6 cellular contexts compared by ENCODE assay signal in genomic region chr6:32189082-32189741, GRCh38. TPM values are rescaled to one million over a fixed set of nuclear protein-coding genes. Genes with fewer than 3 reads are reported as not detected.
A peak's percentile ranks its signal among the peaks of the same experiment; 100 is the strongest.
DNase-seq lines count a peak whose midpoint lies in the region; ATAC-seq, FAIRE-seq and TF ChIP-seq lines count a peak whose summit lies in the region.

No MANE protein-coding gene starts in this region.

- H4K20me1 ChIP-seq in MM.1S (ENCODE audit: insufficient read depth, low read length), result no peaks in the 10 kb centered on the region

- no peak overlapping the region for H2AFZ ChIP-seq in MM.1S (ENCODE audit: low read length)

- no peaks in the 10 kb centered on the region for H3K9me2 ChIP-seq in MM.1S (replicated peaks; ENCODE audit: insufficient read depth, low read length)

- H3K9ac ChIP-seq in MM.1S (ENCODE audit: low read length), result peak overlapping the region; percentile 76

- no peak for FAIRE-seq in GM12891 (lab: Jason Lieb, UNC)

- peaks cover 32% of the 10 kb centered on the region for H3K79me2 ChIP-seq in MM.1S (ENCODE audit: low read length)

- peak overlapping the region; percentile 97 for H3K4me2 ChIP-seq in MM.1S (ENCODE audit: low read depth, low read length)

- no peak for ATAC-seq in omental fat pad (ENCODE audit: low FRiP score)

- H3K4me1 Mint-ChIP-seq in endothelial cell (ENCODE audit: unreplicated experiment), result peaks cover 68% of the 10 kb centered on the region

- H3K36me3 ChIP-seq in MM.1S (replicated peaks; ENCODE audit: insufficient read depth, low read length), result no peaks in the 10 kb centered on the region

- peaks cover 12% of the 10 kb centered on the region; the same call in 1 of the 2 replicates for H3F3A ChIP-seq in MM.1S (ENCODE audit: insufficient read depth, low read length)

- no peaks in the 10 kb centered on the region for H3K27me3 ChIP-seq in MM.1S (replicated peaks; ENCODE audit: insufficient read depth, low read length)

- TF ChIP-seq POLR2A in GM12891 (IDR thresholded peaks at IDR 0.05; ENCODE audit: low read depth, low read length), result no peak

- peak overlapping the region; percentile 58 for H3K4me3 ChIP-seq in MM.1S (ENCODE audit: low read length)
- H3K4me3 ChIP-seq in skeletal muscle cell (ENCODE audit: low read depth, low read length), result peak overlapping the region; percentile 78

- H3K27me3 Mint-ChIP-seq in endothelial cell (ENCODE audit: unreplicated experiment), result peaks cover 16% of the 10 kb centered on the region

- peaks cover 27% of the 10 kb centered on the region for H3K36me3 Mint-ChIP-seq in endothelial cell (ENCODE audit: low read depth, unreplicated experiment)

- no peak for DNase-seq in MM.1S
- DNase-seq in endothelial cell (ENCODE audit: low spot score), result no peak
- DNase-seq in skeletal muscle cell (ENCODE audit: low read depth), result no peak
- DNase-seq in NOMO-1 treated with dmso at 0.1 percent for 144 hours (lab: John Stamatoyannopoulos, UW; ENCODE audit: unreplicated experiment), result no peak
- DNase-seq in GM12891 (ENCODE audit: insufficient read length, low spot score), result no peak
- DNase-seq in omental fat pad (ENCODE audit: low spot score), result no peak

- no peak overlapping the region for H3K27ac ChIP-seq in MM.1S (ENCODE audit: low read length)

- H3K4me3 Mint-ChIP-seq in endothelial cell (ENCODE audit: unreplicated experiment), result peak overlapping the region; percentile 100

- TF ChIP-seq CTCF in MM.1S (IDR thresholded peaks at IDR 0.05; ENCODE audit: low read length) (no peak), endothelial cell (IDR thresholded peaks at IDR 0.05; ENCODE audit: unreplicated experiment) (no peak), omental fat pad (IDR thresholded peaks at IDR 0.05) (no peak)

- peak overlapping the region; percentile 96 for H3K27ac Mint-ChIP-seq in endothelial cell (ENCODE audit: unreplicated experiment)

- peaks cover 22% of the 10 kb centered on the region for H3K4me1 ChIP-seq in MM.1S (ENCODE audit: low read length)

- H3K9me3 ChIP-seq in MM.1S (replicated peaks; ENCODE audit: insufficient read depth, low read length), result no peaks in the 10 kb centered on the region

- no peaks in the 10 kb centered on the region for H3K9me3 Mint-ChIP-seq in endothelial cell (ENCODE audit: unreplicated experiment)

TF ChIP-seq in GM12891, 5 proteins besides CTCF, POLR2A, EP300 and RAD21:
- no peak for TF ChIP-seq SPI1 (IDR thresholded peaks at IDR 0.05; ENCODE audit: low read depth, low read length)
- no peak for TF ChIP-seq PAX5 (IDR thresholded peaks at IDR 0.05; ENCODE audit: insufficient read depth, low read length, severe bottlenecking)
- no peak for TF ChIP-seq POLR2AphosphoS5 (IDR thresholded peaks at IDR 0.05; ENCODE audit: low read depth, low read length)
- TF ChIP-seq POU2F2 (IDR thresholded peaks at IDR 0.05; ENCODE audit: low read depth, low read length), result no peak
- no peak for TF ChIP-seq TAF1 (IDR thresholded peaks at IDR 0.05; ENCODE audit: low read depth, low read length)
TF ChIP-seq in GM12891: peak in this region for 0.

RNA-seq across cellular contexts. Expression of gene PBX2, which starts 0.8 kb away (rescaled TPM):
- total RNA-seq in endothelial cell (ENCODE audit: unreplicated experiment), result 308 TPM
- 53.1 TPM for polyA plus RNA-seq in GM12891 (2012; ENCODE audit: low read depth, missing spikeins)
- total RNA-seq in omental fat pad, result 10 to 100 TPM; 27.7 to 65.3 (median 34.6) TPM

RNA-seq across cellular contexts. Expression of gene GPSM3, which starts 3.2 kb away (rescaled TPM):
- total RNA-seq in endothelial cell (ENCODE audit: unreplicated experiment), result 49.0 TPM
- 155 TPM for polyA plus RNA-seq in GM12891 (2012; ENCODE audit: low read depth, missing spikeins)
- total RNA-seq in omental fat pad, result 10 to 100 TPM in 3 of 4 donors, 1 to 10 TPM in 1; 9.7 to 28.3 (median 23.2) TPM

RNA-seq across cellular contexts. Expression of gene AGER, which starts 5.2 kb away (rescaled TPM):
- 42.2 TPM for total RNA-seq in endothelial cell (ENCODE audit: unreplicated experiment)
- 12.8 TPM for polyA plus RNA-seq in GM12891 (2012; ENCODE audit: low read depth, missing spikeins)
- 1 to 10 TPM in 3 of 4 donors, under 1 TPM in 1; 0.48 to 9.3 (median 1.2) TPM for total RNA-seq in omental fat pad

RNA-seq across cellular contexts. Expression of gene RNF5, which starts 11.0 kb away (rescaled TPM):
- total RNA-seq in endothelial cell (ENCODE audit: unreplicated experiment) (44.4 TPM), omental fat pad (10 to 100 TPM; 35.1 to 59.1 (median 50.6) TPM)
- polyA plus RNA-seq in GM12891 (2012; ENCODE audit: low read depth, missing spikeins), result 97.5 TPM

RNA-seq across cellular contexts. Expression of gene AGPAT1, which starts 13.3 kb away (rescaled TPM):
- total RNA-seq in endothelial cell (ENCODE audit: unreplicated experiment) (93.3 TPM), omental fat pad (10 to 100 TPM; 26.4 to 40.9 (median 35.7) TPM)
- 26.8 TPM for polyA plus RNA-seq in GM12891 (2012; ENCODE audit: low read depth, missing spikeins)
